26 cellular contexts compared by ENCODE assay signal in genomic region chr7:115117748-115118147, GRCh38.
"Had no signal": no experiment of that assay in that cellular context is flagged by ENCODE, and none has a peak within 500 bp of the region (broad histone marks: within the 10 kb centered on the region; RNA-seq: fewer than 3 reads in every experiment).

No MANE protein-coding gene starts in this region.

- H3K36me3 Mint-ChIP-seq: activated naive CD8-positive, alpha-beta T cell treated with anti-CD3 and anti-CD28 coated beads for 36 hours; naive thymus-derived CD8-positive, alpha-beta T cell had no signal

- H3K9me3 ChIP-seq: left lung, pancreas, psoas muscle, right atrium auricular region, upper lobe of left lung had no signal

- H3K4me3 ChIP-seq: coronary artery, left lung, lung, pancreas, psoas muscle, right atrium auricular region, upper lobe of left lung had no signal

- ATAC-seq: activated CD4-positive, alpha-beta T cell treated with anti-CD3 and anti-CD28 coated beads for 36 hours; activated T-helper 17 cell treated with anti-CD3 and anti-CD28 coated beads, Interleukin-2, amount 50 U/mL, for 72 hours; naive thymus-derived CD8-positive, alpha-beta T cell; psoas muscle; stimulated activated naive CD8-positive, alpha-beta T cell treated with anti-CD3 and anti-CD28 coated beads, Interleukin-15, Interleukin-2, amounts not matched to agents 100 U/mL and 50 U/mL, for 24 hours had no signal

- H3K27ac Mint-ChIP-seq: activated B cell treated with CpG ODN at 0.5 μM for 24 hours; activated CD4-positive, alpha-beta T cell treated with anti-CD3 and anti-CD28 coated beads for 36 hours; activated naive CD8-positive, alpha-beta T cell treated with anti-CD3 and anti-CD28 coated beads for 36 hours; activated T-cell treated with anti-CD3 and anti-CD28 coated beads, Interleukin-2, amount 50 U/mL, for 24 hours; activated T-helper 17 cell treated with anti-CD3 and anti-CD28 coated beads, Interleukin-2, amount 50 U/mL, for 72 hours; naive thymus-derived CD8-positive, alpha-beta T cell; T-helper 1 cell treated with Interleukin-12 subunit alpha and Interleukin-12 subunit beta and Interleukin-4 antibody, amounts not matched to agents 30 μg/mL and 1 μg/mL, for 36 hours had no signal

- H3K4me1 ChIP-seq: left lung, psoas muscle had no signal

- H3K27me3 ChIP-seq: left lung, pancreas, right atrium auricular region, upper lobe of left lung had no signal

- H3K4me3 Mint-ChIP-seq: activated B cell treated with CpG ODN at 0.5 μM for 24 hours; activated CD4-positive, alpha-beta T cell treated with anti-CD3 and anti-CD28 coated beads for 36 hours; activated naive CD8-positive, alpha-beta T cell treated with anti-CD3 and anti-CD28 coated beads for 36 hours; activated T-cell treated with anti-CD3 and anti-CD28 coated beads, Interleukin-2, amount 50 U/mL, for 24 hours; activated T-helper 17 cell treated with anti-CD3 and anti-CD28 coated beads, Interleukin-2, amount 50 U/mL, for 72 hours; naive thymus-derived CD8-positive, alpha-beta T cell; T-helper 1 cell treated with Interleukin-12 subunit alpha and Interleukin-12 subunit beta and Interleukin-4 antibody, amounts not matched to agents 30 μg/mL and 1 μg/mL, for 36 hours had no signal

- DNase-seq: activated B cell treated with CpG ODN at 0.5 μM for 24 hours; activated CD4-positive, alpha-beta T cell treated with anti-CD3 and anti-CD28 coated beads for 36 hours; activated CD4-positive, alpha-beta T cell treated with anti-CD3 and anti-CD28 coated beads, Interleukin-2, amount 50 U/mL, for 4 hours; activated CD8-positive, alpha-beta memory T cell treated with anti-CD3 and anti-CD28 coated beads for 24 hours; activated CD8-positive, alpha-beta memory T cell treated with anti-CD3 and anti-CD28 coated beads, Interleukin-2, amount 50 U/mL, for 4 hours; activated naive CD4-positive, alpha-beta T cell treated with Interleukin-2 at 50 U/mL for 16 hours; activated naive CD8-positive, alpha-beta T cell treated with anti-CD3 and anti-CD28 coated beads for 36 hours; activated T-cell treated with anti-CD3 and anti-CD28 coated beads, Interleukin-2, amount 50 U/mL, for 24 hours; amniotic stem cell; cerebellar nuclear complex; erythroblast; foreskin fibroblast; left lung; naive thymus-derived CD8-positive, alpha-beta T cell; psoas muscle; stimulated activated CD4-positive, alpha-beta T cell treated with anti-CD3 and anti-CD28 coated beads, Interleukin-12 subunit alpha, Interleukin-12 subunit beta, amount 100 ng/mL, for 4 hours; stimulated activated CD4-positive, alpha-beta T cell treated with anti-CD3 and anti-CD28 coated beads, Interleukin-4, amount 100 ng/mL, for 4 hours; stimulated activated naive CD8-positive, alpha-beta T cell treated with anti-CD3 and anti-CD28 coated beads, Interleukin-15, Interleukin-2, amounts not matched to agents 100 U/mL and 50 U/mL, for 24 hours; T1000; upper lobe of left lung had no signal

- H3K9me3 Mint-ChIP-seq: activated B cell treated with CpG ODN at 0.5 μM for 24 hours; activated naive CD8-positive, alpha-beta T cell treated with anti-CD3 and anti-CD28 coated beads for 36 hours; activated T-cell treated with anti-CD3 and anti-CD28 coated beads, Interleukin-2, amount 50 U/mL, for 24 hours; activated T-helper 17 cell treated with anti-CD3 and anti-CD28 coated beads, Interleukin-2, amount 50 U/mL, for 72 hours; T-helper 1 cell treated with Interleukin-12 subunit alpha and Interleukin-12 subunit beta and Interleukin-4 antibody, amounts not matched to agents 30 μg/mL and 1 μg/mL, for 36 hours had no signal

- H3K27ac ChIP-seq: coronary artery, left lung, psoas muscle, right atrium auricular region, upper lobe of left lung had no signal

- H3K27me3 Mint-ChIP-seq: activated naive CD8-positive, alpha-beta T cell treated with anti-CD3 and anti-CD28 coated beads for 36 hours; activated T-cell treated with anti-CD3 and anti-CD28 coated beads, Interleukin-2, amount 50 U/mL, for 24 hours; activated T-helper 17 cell treated with anti-CD3 and anti-CD28 coated beads, Interleukin-2, amount 50 U/mL, for 72 hours had no signal

- H3K4me1 Mint-ChIP-seq: activated naive CD8-positive, alpha-beta T cell treated with anti-CD3 and anti-CD28 coated beads for 36 hours; activated T-helper 17 cell treated with anti-CD3 and anti-CD28 coated beads, Interleukin-2, amount 50 U/mL, for 72 hours had no signal

- H3K36me3 ChIP-seq: left lung, pancreas, right atrium auricular region, upper lobe of left lung had no signal
